29 cellular contexts compared by ENCODE assay signal in the genomic region with DNA sequence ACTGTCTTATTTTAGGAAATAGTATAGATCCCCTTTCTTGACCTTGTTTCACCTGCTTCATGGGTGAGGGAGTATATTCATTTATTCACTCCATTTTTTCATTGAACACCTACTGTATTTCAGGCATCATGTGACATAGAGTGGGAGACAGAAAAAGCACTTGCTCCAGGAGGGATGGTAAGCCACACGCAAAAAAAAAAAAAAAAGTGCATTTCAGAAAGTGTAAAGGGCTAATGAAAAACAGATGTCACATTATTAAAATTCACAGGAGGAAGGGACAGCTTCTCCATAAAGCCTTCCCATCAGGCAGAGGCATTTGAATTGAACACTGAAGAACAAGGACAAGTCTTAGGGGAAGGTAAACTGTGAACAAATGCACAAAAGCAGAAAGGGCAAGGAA. TPM values are rescaled to one million over a fixed set of nuclear protein-coding genes. Genes with fewer than 3 reads are reported as not detected.
"Had no signal": no experiment of that assay in that cellular context is flagged by ENCODE, and none has a peak within 500 bp of the region (broad histone marks: within the 10 kb centered on the region; RNA-seq: fewer than 3 reads in every experiment).

No MANE protein-coding gene starts in this region.

- DNase-seq: activated CD4-positive, alpha-beta T cell treated with anti-CD3 and anti-CD28 coated beads for 36 hours; activated CD4-positive, alpha-beta T cell treated with anti-CD3 and anti-CD28 coated beads, Interleukin-2, amount 10 ng/mL, durations not matched to agents 7 days and 5 days; activated CD4-positive, alpha-beta T cell treated with anti-CD3 and anti-CD28 coated beads, Interleukin-2, amount 50 U/mL, for 48 hours; activated CD8-positive, alpha-beta T cell treated with anti-CD3 and anti-CD28 coated beads, Interleukin-2, amount 10 ng/mL, durations not matched to agents 7 days and 5 days; activated gamma-delta T cell; activated naive CD4-positive, alpha-beta T cell treated with Interleukin-2 at 50 U/mL for 16 hours; activated naive CD8-positive, alpha-beta T cell treated with anti-CD3 and anti-CD28 coated beads, Interleukin-2, amount 10 ng/mL, durations not matched to agents 7 days and 5 days; activated T-cell treated with anti-CD3 and anti-CD28 coated beads, Interleukin-2, amount 50 U/mL, for 24 hours; amygdala; body of pancreas; Karpas-422; KBM-7; NCI-H1105; NCI-H1436; NCI-H187; NCI-H2029 treated with DMSO at 0.1 percent for 48 hours; NCI-H2107; NCI-H2171; NCI-H510A; NCI-H69; NCI-H82; RPMI8226; SHP77 treated with DMSO at 0.1 percent for 48 hours had no signal

- H3K27ac ChIP-seq: body of pancreas, breast epithelium, SJSA1 had no signal

- H3K9me3 ChIP-seq: body of pancreas, breast epithelium, SJSA1 had no signal

- H3K36me3 ChIP-seq: breast epithelium, SJSA1 had no signal

- ATAC-seq: activated CD4-positive, alpha-beta T cell treated with anti-CD3 and anti-CD28 coated beads for 36 hours; activated CD4-positive, CD25-positive, alpha-beta regulatory T cell treated with anti-CD3 and anti-CD28 coated beads, Interleukin-2, amount 50 U/mL, for 24 hours; activated CD8-positive, alpha-beta T cell treated with anti-CD3 and anti-CD28 coated beads, Interleukin-2, amount 10 ng/mL, durations not matched to agents 7 days and 5 days; body of pancreas; Panc1; WTC11 had no signal

- H3K4me1 ChIP-seq: body of pancreas, breast epithelium had no signal

- H3K27me3 ChIP-seq: body of pancreas, SJSA1 had no signal

- H3K4me3 ChIP-seq: body of pancreas, breast epithelium, SJSA1 had no signal

RNA-seq across cellular contexts. Expression of gene SLC8A3, which starts 7.5 kb away (rescaled TPM):
- total RNA-seq: activated CD4-positive, alpha-beta T cell treated with anti-CD3 and anti-CD28 coated beads, Interleukin-2, amount 10 ng/mL, durations not matched to agents 7 days and 5 days; activated CD8-positive, alpha-beta T cell treated with anti-CD3 and anti-CD28 coated beads, Interleukin-2, amount 10 ng/mL, durations not matched to agents 7 days and 5 days; MCF 10A had no signal
